Comparison of ENCODE assay signal across 8 cellular contexts in genomic region chr19:13151605-13152355, GRCh38. TPM values are rescaled to one million over a fixed set of nuclear protein-coding genes. Genes with fewer than 3 reads are reported as not detected.
DNase-seq lines count a peak whose midpoint lies in the region; ATAC-seq, FAIRE-seq and TF ChIP-seq lines count a peak whose summit lies in the region.

No MANE protein-coding gene starts in this region.

- H3K4me3 Mint-ChIP-seq in activated naive CD8-positive, alpha-beta T cell: peak overlapping the region; percentile 98

- H3K27ac ChIP-seq in osteoblast (ENCODE audit: low read depth, low read length) (peak overlapping the region; percentile 96), temporal lobe (ENCODE audit: low read depth, low read length) (peak overlapping the region; percentile 97)

- H2AFZ ChIP-seq in osteoblast (ENCODE audit: low read length): peak overlapping the region; percentile 28

- no peaks in the 10 kb centered on the region for H3K9me3 ChIP-seq in osteoblast (ENCODE audit: low read depth, low read length)

- H3K4me3 ChIP-seq in osteoblast (ENCODE audit: insufficient read depth, low read length): peak overlapping the region; percentile 97

- H3K27me3 Mint-ChIP-seq in activated naive CD8-positive, alpha-beta T cell: no peaks in the 10 kb centered on the region

- peak; percentile 94 for DNase-seq in NCI-H128 (lab: John Stamatoyannopoulos, UW; ENCODE audit: unreplicated experiment)
- DNase-seq in SKM-1 treated with dmso at 0.1 percent for 144 hours (lab: John Stamatoyannopoulos, UW; ENCODE audit: unreplicated experiment): peak; percentile 94
- DNase-seq in glomerular visceral epithelial cell (ENCODE audit: extremely low spot score): peak; percentile 99
- peak; percentile 99 for DNase-seq in osteoblast (ENCODE audit: insufficient read length, low spot score, missing footprints)

- no peaks in the 10 kb centered on the region for H3K27me3 ChIP-seq in osteoblast (ENCODE audit: insufficient read depth, low read length)

- no peaks in the 10 kb centered on the region for H3K36me3 ChIP-seq in osteoblast (ENCODE audit: insufficient read depth, low read length)

- H3K4me1 Mint-ChIP-seq in activated naive CD8-positive, alpha-beta T cell (ENCODE audit: low read depth): peaks cover 23% of the 10 kb centered on the region

- peak; percentile 77 for FAIRE-seq in G401.6 (lab: Jason Lieb, UNC)

- ATAC-seq in HG02571 (IDR thresholded peaks at IDR 0.05; ENCODE audit: unreplicated experiment): peak; percentile 33

- no peaks in the 10 kb centered on the region for H3K9me3 Mint-ChIP-seq in activated naive CD8-positive, alpha-beta T cell (ENCODE audit: low read depth)

- H3K4me2 ChIP-seq in osteoblast (ENCODE audit: insufficient read depth, low read length): peak overlapping the region; percentile 97

- TF ChIP-seq CTCF in osteoblast (IDR thresholded peaks at IDR 0.05; ENCODE audit: extremely low read depth, low read depth, low read length): peak; percentile 11

- peak overlapping the region; percentile 99 for H3K27ac Mint-ChIP-seq in activated naive CD8-positive, alpha-beta T cell

- peaks cover 17% of the 10 kb centered on the region for H4K20me1 ChIP-seq in osteoblast (ENCODE audit: insufficient read depth, low read length)

- H3K4me1 ChIP-seq in osteoblast (ENCODE audit: insufficient read depth, low read length): peaks cover 35% of the 10 kb centered on the region

- peaks cover 10% of the 10 kb centered on the region for H3K36me3 Mint-ChIP-seq in activated naive CD8-positive, alpha-beta T cell

- peaks cover 51% of the 10 kb centered on the region for H3K79me2 ChIP-seq in osteoblast (ENCODE audit: insufficient read depth, low read length)

RNA-seq across cellular contexts. Expression of gene IER2, which starts 1.6 kb away (rescaled TPM):
- total RNA-seq in osteoblast (14.8 and 15.9 TPM in 2 replicates), temporal lobe (9.6 TPM)

RNA-seq across cellular contexts. Expression of gene STX10, which starts 1.6 kb away (rescaled TPM):
- 78.4 and 81.1 TPM in 2 replicates for total RNA-seq in osteoblast
- total RNA-seq in temporal lobe: 18.9 TPM

RNA-seq across cellular contexts. Expression of gene NACC1, which starts 33.7 kb away (rescaled TPM):
- total RNA-seq in osteoblast (53.9 and 62.5 TPM in 2 replicates), temporal lobe (11.6 TPM)

RNA-seq across cellular contexts. Expression of gene TRMT1, which starts 35.2 kb away (rescaled TPM):
- total RNA-seq in osteoblast (18.6 and 29.7 TPM in 2 replicates), temporal lobe (14.3 TPM)

RNA-seq across cellular contexts. Expression of gene LYL1, which starts 49.1 kb away (rescaled TPM):
- total RNA-seq in osteoblast (0.29 and 0.36 TPM in 2 replicates), temporal lobe (1.2 TPM)

Comparison
In these comparisons a context has a peak if more than half of its experiments do, and no peak if none do; other contexts are left out.
1. Peak in every context shown above with its lines: DNase-seq, ATAC-seq, H3K4me3 ChIP-seq and H3K27ac ChIP-seq.